ENCODE assay signal across 6 cellular contexts in genomic region chr16:30076276-30076791, GRCh38. TPM values are rescaled to one million over a fixed set of nuclear protein-coding genes. Genes with fewer than 3 reads are reported as not detected.
DNase-seq lines count a peak whose midpoint lies in the region; ATAC-seq and TF ChIP-seq lines count a peak whose summit lies in the region.

No MANE protein-coding gene starts in this region.

- H3K27me3 ChIP-seq in BLaER1 treated with 17β-estradiol and CSF1 and Interleukin-3, amounts not matched to agents 10 nM and 100 nM, result no peaks in the 10 kb centered on the region
- H3K27me3 ChIP-seq in brain microvascular endothelial cell (replicated peaks) (no peaks in the 10 kb centered on the region), neural progenitor cell (no peaks in the 10 kb centered on the region)

- H2AFZ ChIP-seq in neural progenitor cell (replicated peaks), result no peak overlapping the region

- peak overlapping the region; percentile 84 to 98 (median 93) for H3K4me2 ChIP-seq in BLaER1 treated with 17β-estradiol and CSF1 and Interleukin-3, amounts not matched to agents 10 nM and 100 nM
- peak overlapping the region; percentile 98 for H3K4me2 ChIP-seq in neural progenitor cell

- no peaks in the 10 kb centered on the region for H3K9me3 Mint-ChIP-seq in neural progenitor cell

- peaks cover 21% of the 10 kb centered on the region for H3K4me1 Mint-ChIP-seq in neural progenitor cell

- in situ Hi-C loops in brain microvascular endothelial cell (cut with HindIII; ENCODE audit: low pct_ligation_motif_present, low sequenced_read_pairs), result no loop called here

- peaks cover 3% of the 10 kb centered on the region for H3K27me3 Mint-ChIP-seq in neural progenitor cell (ENCODE audit: insufficient read depth, low read depth)

- H3K79me2 ChIP-seq in neural progenitor cell (ENCODE audit: low read depth), result peaks cover 48% of the 10 kb centered on the region

- ATAC-seq in HG02970 (IDR thresholded peaks at IDR 0.05; ENCODE audit: low FRiP score, unreplicated experiment) (peak; percentile 19), GM19324 (IDR thresholded peaks at IDR 0.05; ENCODE audit: low FRiP score, unreplicated experiment) (no peak)

- H3K4me3 Mint-ChIP-seq in neural progenitor cell, result peak overlapping the region; percentile 96

- no peak for TF ChIP-seq CTCF in brain microvascular endothelial cell (IDR thresholded peaks at IDR 0.05; ENCODE audit: low read depth, low read length, missing control alignments)
- TF ChIP-seq CTCF in neural progenitor cell (IDR thresholded peaks at IDR 0.05), result no peak

- peaks cover 65 to 77% (median 72%) of the 10 kb centered on the region in 11 experiments for H3K36me3 ChIP-seq in BLaER1 treated with 17β-estradiol and CSF1 and Interleukin-3, amounts not matched to agents 10 nM and 100 nM
- H3K36me3 ChIP-seq in brain microvascular endothelial cell (replicated peaks) (peaks cover 58% of the 10 kb centered on the region), neural progenitor cell (no peaks in the 10 kb centered on the region)

- H3K9me3 ChIP-seq in BLaER1 treated with 17β-estradiol and CSF1 and Interleukin-3, amounts not matched to agents 10 nM and 100 nM (replicated peaks in 1 of 11), result no peaks in the 10 kb centered on the region
- no peaks in the 10 kb centered on the region for H3K9me3 ChIP-seq in neural progenitor cell (ENCODE audit: low read depth)

- H3K27ac ChIP-seq in BLaER1 treated with 17β-estradiol and CSF1 and Interleukin-3, amounts not matched to agents 10 nM and 100 nM, result peak overlapping the region; percentile 83 to 93 (median 88)
- H3K27ac ChIP-seq in brain microvascular endothelial cell (peak overlapping the region; percentile 84), neural progenitor cell (no peak overlapping the region)

- H3K27ac Mint-ChIP-seq in neural progenitor cell, result no peak overlapping the region

- DNase-seq in brain microvascular endothelial cell, result no peak
- DNase-seq in neural progenitor cell (ENCODE audit: low spot score), result no peak
- no peak for DNase-seq in DMS79 treated with DMSO at 0.1 percent for 48 hours (lab: John Stamatoyannopoulos, UW)

- H3K36me3 Mint-ChIP-seq in neural progenitor cell, result peaks cover 15% of the 10 kb centered on the region

- H4K20me1 ChIP-seq in BLaER1 treated with 17β-estradiol and CSF1 and Interleukin-3, amounts not matched to agents 10 nM and 100 nM, result peaks cover 55 to 71% (median 59%) of the 10 kb centered on the region in 11 experiments
- peaks cover 34% of the 10 kb centered on the region for H4K20me1 ChIP-seq in neural progenitor cell (ENCODE audit: low read depth)

- peak overlapping the region; percentile 83 to 98 (median 94) for H3K4me3 ChIP-seq in BLaER1 treated with 17β-estradiol and CSF1 and Interleukin-3, amounts not matched to agents 10 nM and 100 nM
- H3K4me3 ChIP-seq in brain microvascular endothelial cell (ENCODE audit: low read depth, low read length) (peak overlapping the region; percentile 96), neural progenitor cell (peak overlapping the region; percentile 90)

- H3K9ac ChIP-seq in BLaER1 treated with 17β-estradiol and CSF1 and Interleukin-3, amounts not matched to agents 10 nM and 100 nM, result peak overlapping the region; percentile 86 to 98 (median 94)
- peak overlapping the region; percentile 92 for H3K9ac ChIP-seq in neural progenitor cell

- H3F3A ChIP-seq in neural progenitor cell (ENCODE audit: low read depth), result peaks cover 41% of the 10 kb centered on the region

- H3K4me1 ChIP-seq in BLaER1 treated with 17β-estradiol and CSF1 and Interleukin-3, amounts not matched to agents 10 nM and 100 nM, result peaks cover 24 to 73% (median 41%) of the 10 kb centered on the region in 10 experiments
- H3K4me1 ChIP-seq in neural progenitor cell, result peaks cover 10% of the 10 kb centered on the region

RNA-seq across cellular contexts. Expression of gene PPP4C, which starts 0.5 kb away (rescaled TPM):
- 93.3 and 166 TPM in 2 replicates for total RNA-seq in neural progenitor cell (ENCODE audit: low replicate concordance)

RNA-seq across cellular contexts. Expression of gene ALDOA, which starts 10.8 kb away (rescaled TPM):
- total RNA-seq in neural progenitor cell (ENCODE audit: low replicate concordance), result 469 and 981 TPM in 2 replicates

RNA-seq across cellular contexts. Expression of gene TBX6, which starts 15.4 kb away (rescaled TPM):
- total RNA-seq in neural progenitor cell (ENCODE audit: low replicate concordance), result 0.39 and 2.8 TPM in 2 replicates

RNA-seq across cellular contexts. Expression of gene YPEL3, which starts 19.7 kb away (rescaled TPM):
- total RNA-seq in neural progenitor cell (ENCODE audit: low replicate concordance), result 6.8 and 30.7 TPM in 2 replicates

RNA-seq across cellular contexts. Expression of gene GDPD3, which starts 37.0 kb away (rescaled TPM):
- 0.12 and 0.13 TPM in 2 replicates for total RNA-seq in neural progenitor cell (ENCODE audit: low replicate concordance)
